ENCODE assay signal across 1 cellular context in the genomic region with DNA sequence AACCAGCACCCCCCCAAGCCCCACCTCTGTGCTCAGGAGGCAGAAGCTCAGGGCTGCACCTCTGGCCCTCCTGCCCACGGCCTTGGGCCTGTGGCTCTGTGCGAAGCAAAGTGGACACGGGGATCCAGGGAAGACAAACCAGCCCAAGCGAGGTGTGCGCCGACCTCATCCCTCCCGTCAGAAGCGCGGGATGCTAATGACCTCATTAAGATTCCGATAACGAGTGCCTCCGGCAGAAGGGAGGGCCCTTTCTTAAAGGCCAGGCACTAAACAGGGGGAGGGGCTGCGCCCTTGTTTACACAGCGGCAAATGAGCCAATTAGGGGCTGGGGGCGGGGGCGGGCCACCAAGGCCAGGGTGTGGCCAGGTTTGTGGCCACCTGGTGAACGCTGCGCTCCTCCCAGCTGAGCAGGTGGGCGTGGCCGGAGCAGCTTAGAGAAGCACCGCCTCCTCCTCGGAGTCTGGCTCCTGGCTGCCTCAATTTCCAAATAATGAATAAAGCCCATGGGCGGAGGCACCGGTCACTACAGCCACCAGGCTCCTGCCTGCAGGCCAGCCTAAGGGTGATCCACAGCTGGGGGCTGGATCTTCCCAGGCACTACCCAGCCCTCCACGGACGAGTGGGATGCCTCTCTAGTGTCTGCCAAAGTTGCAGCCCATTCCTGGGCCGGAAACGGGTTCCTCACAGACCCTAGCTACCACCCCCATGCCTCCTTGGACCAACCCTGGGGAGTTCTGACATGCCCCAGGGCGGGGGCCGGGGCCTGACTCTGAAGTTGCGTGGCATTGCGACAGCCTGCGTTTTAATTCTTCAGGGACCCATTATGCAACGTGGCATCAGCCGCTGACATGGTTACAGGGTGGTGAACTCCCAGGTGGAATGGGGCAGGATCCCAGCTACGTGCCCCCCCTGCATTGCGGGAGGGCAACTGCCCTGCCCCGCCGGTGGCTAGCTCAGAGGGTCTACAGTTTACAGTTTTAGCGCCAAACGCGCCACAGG.
TF ChIP-seq lines count a peak whose summit lies in the region.

No MANE protein-coding gene starts in this region.

TF ChIP-seq in HepG2, 621 proteins besides CTCF, POLR2A, EP300 and RAD21 (continued from another document):
- TF ChIP-seq, protein P1, sequence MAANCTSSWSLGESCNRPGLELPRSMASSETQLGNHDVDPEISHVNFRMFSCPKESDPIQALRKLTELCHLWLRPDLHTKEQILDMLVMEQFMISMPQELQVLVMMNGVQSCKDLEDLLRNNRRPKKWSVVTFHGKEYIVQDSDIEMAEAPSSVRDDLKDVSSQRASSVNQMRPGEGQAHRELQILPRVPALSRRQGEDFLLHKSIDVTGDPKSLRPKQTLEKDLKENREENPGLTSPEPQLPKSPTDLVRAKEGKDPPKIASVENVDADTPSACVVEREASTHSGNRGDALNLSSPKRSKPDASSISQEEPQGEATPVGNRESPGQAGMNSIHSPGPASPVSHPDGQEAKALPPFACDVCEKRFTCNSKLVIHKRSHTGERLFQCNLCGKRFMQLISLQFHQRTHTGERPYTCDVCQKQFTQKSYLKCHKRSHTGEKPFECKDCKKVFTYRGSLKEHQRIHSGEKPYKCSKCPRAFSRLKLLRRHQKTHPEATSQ (CRISPR knock-in tag; IDR thresholded peaks at IDR 0.05; ENCODE audit: borderline replicate concordance) = 0 out of 2 replicates have a peak, but pooled peaks have one; percentile 41
- TF ChIP-seq AGO2 (optimal IDR thresholded peaks at IDR 0.05; ENCODE audit: low read depth, low read length) (peak; percentile 40), TCF7 (IDR thresholded peaks at IDR 0.05; ENCODE audit: low read depth) (no peak), CEBPG (CRISPR knock-in tag; IDR thresholded peaks at IDR 0.05) (peak; percentile 50)
